ENCODE assay signal across 21 cellular contexts in the genomic region with DNA sequence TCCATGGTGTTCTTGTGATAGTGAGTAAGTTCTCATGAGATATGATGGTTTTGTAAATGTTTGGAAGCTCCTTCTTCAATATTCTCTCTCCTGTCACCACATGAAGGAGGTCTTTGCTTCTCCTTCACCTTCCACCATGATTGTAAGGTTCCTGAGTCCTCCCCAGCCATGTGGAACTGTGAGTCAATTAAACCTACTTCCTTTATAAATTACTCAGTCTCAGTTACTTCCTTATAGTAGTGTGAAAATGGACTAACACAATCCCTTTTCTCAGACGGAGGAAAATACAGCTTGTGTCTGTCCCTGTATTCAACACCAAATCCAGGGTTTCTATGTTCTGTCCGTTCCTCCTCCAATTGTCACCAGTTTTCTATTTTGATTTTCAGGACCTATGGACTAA.
"Had no signal": no experiment of that assay in that cellular context is flagged by ENCODE, and none has a peak within 500 bp of the region (broad histone marks: within the 10 kb centered on the region; RNA-seq: fewer than 3 reads in every experiment).

No MANE protein-coding gene starts in this region.

- H3K4me1 ChIP-seq: colonic mucosa, esophagus muscularis mucosa, gastroesophageal sphincter, lower lobe of right lung, sigmoid colon had no signal

- H3K36me3 ChIP-seq: colonic mucosa, esophagus muscularis mucosa, gastroesophageal sphincter, left ventricle myocardium inferior, lower lobe of right lung, neutrophil, sigmoid colon, transverse colon had no signal

- H3K27me3 ChIP-seq: colonic mucosa, gastroesophageal sphincter, sigmoid colon, testis, transverse colon had no signal

- H3K4me1 Mint-ChIP-seq: memory B cell; naive thymus-derived CD8-positive, alpha-beta T cell; stimulated activated naive B cell treated with anti-CD40 and anti-IgM and Interleukin-4, amounts not matched to agents 10 μg/mL and 1 μg/mL and 100 μg/mL, for 72 hours; stimulated activated naive CD8-positive, alpha-beta T cell treated with anti-CD3 and anti-CD28 coated beads, Interleukin-15, amount 100 ng/mL, for 72 hours had no signal

- H3K27ac ChIP-seq: colonic mucosa, epithelial cell of prostate, esophagus muscularis mucosa, gastroesophageal sphincter, left ventricle myocardium inferior, lower lobe of right lung, neutrophil, sigmoid colon, skin epidermis, testis, transverse colon had no signal

- H3K9me3 ChIP-seq: colonic mucosa, esophagus muscularis mucosa, gastroesophageal sphincter, left ventricle myocardium inferior, lower lobe of right lung, neutrophil, sigmoid colon, testis, transverse colon had no signal

- H3K9me3 Mint-ChIP-seq: memory B cell; stimulated activated naive B cell treated with anti-CD40 and anti-IgM and Interleukin-4, amounts not matched to agents 10 μg/mL and 1 μg/mL and 100 μg/mL, for 72 hours; stimulated activated naive CD8-positive, alpha-beta T cell treated with anti-CD3 and anti-CD28 coated beads, Interleukin-15, amount 100 ng/mL, for 72 hours had no signal

- H3K4me3 Mint-ChIP-seq: memory B cell; naive thymus-derived CD8-positive, alpha-beta T cell; stimulated activated naive B cell treated with anti-CD40 and anti-IgM and Interleukin-4, amounts not matched to agents 10 μg/mL and 1 μg/mL and 100 μg/mL, for 72 hours; stimulated activated naive CD8-positive, alpha-beta T cell treated with anti-CD3 and anti-CD28 coated beads, Interleukin-15, amount 100 ng/mL, for 72 hours had no signal

- H3K4me3 ChIP-seq: colonic mucosa, esophagus muscularis mucosa, gastroesophageal sphincter, left ventricle myocardium inferior, lower lobe of right lung, sigmoid colon, skin epidermis, testis, transverse colon had no signal

- DNase-seq: colonic mucosa; effector CD4-positive, alpha-beta T cell; foreskin fibroblast; glutamatergic neuron; left cardiac atrium; left ventricle myocardium inferior; lower lobe of right lung; naive thymus-derived CD8-positive, alpha-beta T cell; sigmoid colon; stimulated activated CD4-positive, alpha-beta T cell treated with anti-CD3 and anti-CD28 coated beads, Interleukin-2, amount 100 ng/mL, for 24 hours; stimulated activated CD4-positive, alpha-beta T cell treated with anti-CD3 and anti-CD28 coated beads, Interleukin-4, amount 100 ng/mL, for 4 hours; stimulated activated naive B cell treated with anti-CD40 and anti-IgM and Interleukin-4, amounts not matched to agents 10 μg/mL and 1 μg/mL and 100 μg/mL, for 72 hours; stimulated activated naive CD8-positive, alpha-beta T cell treated with anti-CD3 and anti-CD28 coated beads, Interleukin-15, amount 100 ng/mL, for 72 hours; testis; transverse colon had no signal

- H3K27ac Mint-ChIP-seq: memory B cell; naive thymus-derived CD8-positive, alpha-beta T cell; stimulated activated naive B cell treated with anti-CD40 and anti-IgM and Interleukin-4, amounts not matched to agents 10 μg/mL and 1 μg/mL and 100 μg/mL, for 72 hours; stimulated activated naive CD8-positive, alpha-beta T cell treated with anti-CD3 and anti-CD28 coated beads, Interleukin-15, amount 100 ng/mL, for 72 hours had no signal

- H3K36me3 Mint-ChIP-seq: memory B cell; stimulated activated naive B cell treated with anti-CD40 and anti-IgM and Interleukin-4, amounts not matched to agents 10 μg/mL and 1 μg/mL and 100 μg/mL, for 72 hours had no signal
